21 cellular contexts compared by ENCODE assay signal in genomic region chr13:25380082-25380481, GRCh38. TPM values are rescaled to one million over a fixed set of nuclear protein-coding genes. Genes with fewer than 3 reads are reported as not detected.
DNase-seq lines count a peak whose midpoint lies in the region; ATAC-seq and TF ChIP-seq lines count a peak whose summit lies in the region.
"Had no signal": no experiment of that assay in that cellular context is flagged by ENCODE, and none has a peak within 500 bp of the region (broad histone marks: within the 10 kb centered on the region; RNA-seq: fewer than 3 reads in every experiment).

No MANE protein-coding gene starts in this region.

- no peaks in the 10 kb centered on the region for H3K4me1 ChIP-seq in osteoblast (ENCODE audit: insufficient read depth, low read length)
- H3K4me1 ChIP-seq: BE2C had no signal

- no peaks in the 10 kb centered on the region for H4K20me1 ChIP-seq in osteoblast (ENCODE audit: insufficient read depth, low read length)

- H3K27ac ChIP-seq in brain microvascular endothelial cell = no peak overlapping the region
- no peak overlapping the region for H3K27ac ChIP-seq in osteoblast (ENCODE audit: low read depth, low read length)
- H3K27ac ChIP-seq: GM23248, SJCRH30 had no signal

- H3K36me3 ChIP-seq in brain microvascular endothelial cell (replicated peaks) = no peaks in the 10 kb centered on the region
- H3K36me3 ChIP-seq in osteoblast (ENCODE audit: insufficient read depth, low read length) = no peaks in the 10 kb centered on the region
- H3K36me3 ChIP-seq: BE2C, SJCRH30 had no signal

- no peaks in the 10 kb centered on the region for H3K79me2 ChIP-seq in osteoblast (ENCODE audit: insufficient read depth, low read length)

- TF ChIP-seq CTCF in brain microvascular endothelial cell (IDR thresholded peaks at IDR 0.05; ENCODE audit: low read depth, low read length, missing control alignments) (no peak), osteoblast (IDR thresholded peaks at IDR 0.05; ENCODE audit: extremely low read depth, low read depth, low read length) (no peak)

- H3K27me3 ChIP-seq in brain microvascular endothelial cell (replicated peaks) (no peaks in the 10 kb centered on the region), osteoblast (ENCODE audit: insufficient read depth, low read length) (peaks cover 2% of the 10 kb centered on the region)

- in situ Hi-C loops in brain microvascular endothelial cell (cut with HindIII; ENCODE audit: low pct_ligation_motif_present, low sequenced_read_pairs) = no loop called here

- no peaks in the 10 kb centered on the region for H3K9me3 ChIP-seq in osteoblast (ENCODE audit: low read depth, low read length)
- H3K9me3 ChIP-seq: BE2C, SJCRH30 had no signal

- H3K4me3 ChIP-seq in brain microvascular endothelial cell (ENCODE audit: low read depth, low read length) = no peak overlapping the region
- no peak overlapping the region for H3K4me3 ChIP-seq in osteoblast (ENCODE audit: insufficient read depth, low read length)
- H3K4me3 ChIP-seq: GM23248, SJCRH30 had no signal

- no peak overlapping the region for H2AFZ ChIP-seq in osteoblast (ENCODE audit: low read length)
- H2AFZ ChIP-seq: GM23248 had no signal

- ATAC-seq in GM19351 (IDR thresholded peaks at IDR 0.05; ENCODE audit: unreplicated experiment) = no peak
- no peak for ATAC-seq in HG03432 (IDR thresholded peaks at IDR 0.05; ENCODE audit: unreplicated experiment)
- ATAC-seq: HCT116 had no signal

- DNase-seq in Daoy (ENCODE audit: low read depth) = peak; percentile 27
- peak; percentile 73 for DNase-seq in OCI-M1 (lab: John Stamatoyannopoulos, UW)
- DNase-seq in brain microvascular endothelial cell = peak; percentile 14
- DNase-seq in osteoblast (ENCODE audit: insufficient read length, low spot score, missing footprints) = peak; percentile 78
- DNase-seq in DMS114 treated with DMSO at 0.1 percent for 48 hours (lab: John Stamatoyannopoulos, UW; ENCODE audit: unreplicated experiment) = no peak
- DNase-seq: BE2C, DMS 273 treated with DMSO at 0.1 percent for 48 hours, DND-41, GM23248, MM.1S, NCI-H1694, NCI-H2081, NCI-H2171 treated with DMSO at 0.1 percent for 48 hours, NCI-H524 treated with DMSO at 0.1 percent for 48 hours, NCI-H82, SJCRH30 had no signal

- H3K4me2 ChIP-seq in osteoblast (ENCODE audit: insufficient read depth, low read length) = no peak overlapping the region

RNA-seq across cellular contexts. Expression of gene ATP8A2, which starts 8.3 kb away (rescaled TPM):
- 2.7 and 4.6 TPM in 2 replicates for total RNA-seq in Daoy (2014; rRNA removed; shearing (Covaris generic))
- 0.72 and 0.88 TPM in 2 replicates for total RNA-seq in osteoblast
- total RNA-seq: G401, OCI-LY7 had no signal
